In the genomic region with DNA sequence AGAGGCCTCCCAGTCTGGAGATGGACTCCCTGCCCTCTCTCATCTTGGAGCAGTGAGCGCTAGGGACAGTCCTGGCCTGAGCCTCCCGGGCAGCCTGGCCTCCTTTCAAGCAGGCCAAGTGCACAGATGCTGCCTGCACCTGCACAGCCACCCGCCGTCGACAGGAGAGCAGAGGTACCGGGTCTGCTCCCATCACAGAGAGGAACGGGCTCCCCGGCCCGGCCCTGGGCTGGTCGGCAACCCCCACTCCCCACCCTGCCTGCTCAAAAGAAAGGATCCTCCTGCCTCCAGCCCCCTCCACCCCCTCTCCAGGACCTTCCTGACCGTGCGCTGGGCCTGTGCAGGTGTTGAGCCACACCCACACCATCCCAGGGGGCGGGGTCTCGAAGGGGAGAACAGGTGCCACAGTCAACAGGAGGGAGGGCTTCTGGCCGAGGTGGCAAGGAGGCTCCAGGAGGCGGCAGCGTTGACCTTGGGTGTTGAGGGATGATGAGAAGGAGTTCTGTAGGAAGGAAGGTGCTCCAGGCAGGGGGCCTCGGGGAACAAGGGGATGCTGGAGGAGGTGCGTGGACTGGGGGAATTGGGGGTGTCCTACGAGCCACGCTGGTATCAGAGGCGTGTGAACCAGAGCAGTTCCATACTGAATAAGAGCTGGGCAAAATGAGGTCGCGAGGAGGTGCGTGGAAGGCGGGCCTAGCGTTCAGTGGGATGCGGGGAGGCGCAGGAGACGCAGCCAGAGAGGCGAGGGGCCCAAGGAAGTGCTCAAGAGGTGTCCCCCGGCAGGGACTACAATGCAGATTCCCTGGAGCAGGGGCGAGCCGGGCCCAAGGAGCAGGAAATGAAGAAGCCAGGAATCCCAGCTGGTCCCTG, we compare ENCODE assay signal across 8 cellular contexts. TPM values are rescaled to one million over a fixed set of nuclear protein-coding genes. Genes with fewer than 3 reads are reported as not detected.
DNase-seq lines count a peak whose midpoint lies in the region; ATAC-seq, FAIRE-seq and TF ChIP-seq lines count a peak whose summit lies in the region.

No MANE protein-coding gene starts in this region.

- H3F3A ChIP-seq in PC-9 (ENCODE audit: insufficient read depth, low read depth), result peaks cover 11% of the 10 kb centered on the region; the same call in 1 of the 2 replicates

- H3K4me1 ChIP-seq in A549 (peaks cover 21% of the 10 kb centered on the region), PC-9 (replicated peaks; ENCODE audit: insufficient read depth) (peaks cover 11% of the 10 kb centered on the region), fibroblast of lung (ENCODE audit: control insufficient read depth, extremely low read depth, insufficient read depth, low read length) (peaks cover 7% of the 10 kb centered on the region)

- peak in 1 of 2 experiments; percentile 41 for DNase-seq in A549 (ENCODE audit: low read depth in 1 of 2, low spot score in 1 of 2)
- DNase-seq in PC-9, result peak; percentile 58 to 73
- DNase-seq in fibroblast of lung (ENCODE audit: low read depth in 2 of 2), result no peak
- no peak for DNase-seq in posterior cingulate gyrus
- DNase-seq in NCI-H2081 treated with DMSO at 0.1 percent for 48 hours (lab: John Stamatoyannopoulos, UW), result no peak
- DNase-seq in amniotic stem cell (lab: John Stamatoyannopoulos, UW), result no peak

- no peak for FAIRE-seq in A549 (lab: Jason Lieb, UNC)

- no peaks in the 10 kb centered on the region for H3K9me2 ChIP-seq in PC-9 (ENCODE audit: insufficient read depth)

- TF ChIP-seq RAD21 in A549 (conservative IDR thresholded peaks at IDR 0.05 in 1 of 2, IDR thresholded peaks at IDR 0.05 in 1 of 2), result 0 out of 5 replicates have a peak, but pooled peaks of 1 of the 2 experiments have one; percentile 11

- H3K9me3 ChIP-seq in A549, result no peaks in the 10 kb centered on the region
- no peaks in the 10 kb centered on the region for H3K9me3 ChIP-seq in PC-9 (ENCODE audit: insufficient read depth, low read depth)
- H3K9me3 ChIP-seq in fibroblast of lung (ENCODE audit: control insufficient read depth, insufficient read depth, low read depth, low read length), result no peaks in the 10 kb centered on the region

- TF ChIP-seq CTCF in A549 (IDR thresholded peaks at IDR 0.05) (peak; percentile 17; the same call in 1 of the 3 replicates), PC-9 (conservative IDR thresholded peaks at IDR 0.05) (no peak; the same call in 1 of the 2 replicates), fibroblast of lung (conservative IDR thresholded peaks at IDR 0.05 in 1 of 2, IDR thresholded peaks at IDR 0.05 in 1 of 2; ENCODE audit: low read depth in 1 of 2, low read length in 2 of 2) (no peak)

- 46% methylated on average over 28 of the region's 34 CpGs for WGBS in A549 (ENCODE audit: missing lambda C conversion rate)

- no peaks in the 10 kb centered on the region for H3K9me3 Mint-ChIP-seq in stimulated activated memory B cell treated with anti-CD40 and anti-IgM and Interleukin-4, amounts not matched to agents 10 μg/mL and 1 μg/mL and 100 μg/mL, for 72 hours

- H3K27me3 Mint-ChIP-seq in stimulated activated memory B cell treated with anti-CD40 and anti-IgM and Interleukin-4, amounts not matched to agents 10 μg/mL and 1 μg/mL and 100 μg/mL, for 72 hours, result peaks cover 39% of the 10 kb centered on the region

- POLR2A ChIA-PET in A549 (lab: Yijun Ruan, JAX), result no interaction called here
- POLR2A ChIA-PET in PC-9 (lab: Charles Lee; ENCODE audit: unreplicated experiment), result interaction anchor here (0.6 to 0.7 kb wide), 5 partner anchors 21 to 359 kb away, joined by 3 to 14 read pairs (median 6); partner anchors contain the start of gene APRT

- no peak overlapping the region for H3K9ac ChIP-seq in fibroblast of lung (ENCODE audit: insufficient read depth, low read length)

- H3K4me1 Mint-ChIP-seq in stimulated activated memory B cell treated with anti-CD40 and anti-IgM and Interleukin-4, amounts not matched to agents 10 μg/mL and 1 μg/mL and 100 μg/mL, for 72 hours, result peaks cover 38% of the 10 kb centered on the region

- peak overlapping the region in 1 of 2 experiments; percentile 67; a peak in 2 of 6 replicates for H3K27ac ChIP-seq in A549
- no peak overlapping the region for H3K27ac ChIP-seq in PC-9
- H3K27ac ChIP-seq in fibroblast of lung (ENCODE audit: insufficient read depth, low read length), result no peak overlapping the region

- ATAC-seq in A549, result no peak; a peak in 1 of 6 replicates
- ATAC-seq in GM19467 (IDR thresholded peaks at IDR 0.05; ENCODE audit: unreplicated experiment), result peak; percentile 3
- ATAC-seq in stimulated activated memory B cell treated with anti-CD40 and anti-IgM and Interleukin-4, amounts not matched to agents 10 μg/mL and 1 μg/mL and 100 μg/mL, for 72 hours, result no peak

- no TSS peak for BruUV-seq in PC-9 (replicated peaks; lab: Mats Ljungman, UMichigan)

- no peak overlapping the region for H3K27ac Mint-ChIP-seq in stimulated activated memory B cell treated with anti-CD40 and anti-IgM and Interleukin-4, amounts not matched to agents 10 μg/mL and 1 μg/mL and 100 μg/mL, for 72 hours

- H3K4me3 ChIP-seq in A549, result peak overlapping the region; percentile 37; the same call in 2 of the 3 replicates
- H3K4me3 ChIP-seq in PC-9, result peak overlapping the region; percentile 46; the same call in 1 of the 2 replicates
- peak overlapping the region in 1 of 4 experiments; percentile 10 for H3K4me3 ChIP-seq in fibroblast of lung (replicated peaks in 1 of 4; ENCODE audit: control extremely low read depth in 1 of 4, insufficient read depth in 1 of 4, low read depth in 3 of 4, low read length in 4 of 4)

- H3K27me3 ChIP-seq in PC-9 (ENCODE audit: insufficient read depth, low read depth) (peaks cover 32% of the 10 kb centered on the region), fibroblast of lung (ENCODE audit: control insufficient read depth, insufficient read depth, low read length) (no peaks in the 10 kb centered on the region)

- H3K79me2 ChIP-seq in PC-9 (ENCODE audit: low read depth) (no peaks in the 10 kb centered on the region), fibroblast of lung (ENCODE audit: control insufficient read depth, insufficient read depth, low read length) (no peaks in the 10 kb centered on the region)

- intact Hi-C loops in PC-9 (cut with micrococcal nuclease; ENCODE audit: unreplicated experiment), result loop anchor here (1.0 to 10.0 kb wide), 2 partner anchors 46 to 716 kb away; partner anchors contain the start of gene ZFPM1
- intact Hi-C loops in posterior cingulate gyrus (cut with DNase I), result loop anchor here (10.0 kb wide), 1 partner anchor 536 kb away; the partner anchor contains the start of gene IL17C

- H3K4me2 ChIP-seq in A549 (peak overlapping the region; percentile 85), PC-9 (peak overlapping the region; percentile 75), fibroblast of lung (ENCODE audit: extremely low read depth, insufficient read depth, low read length) (peak overlapping the region; percentile 68)

- no peak for TF ChIP-seq POLR2A in A549 (IDR thresholded peaks at IDR 0.05; ENCODE audit: low read length)

- no peaks in the 10 kb centered on the region for H3K36me3 ChIP-seq in PC-9 (ENCODE audit: low read depth)
- no peaks in the 10 kb centered on the region for H3K36me3 ChIP-seq in fibroblast of lung (ENCODE audit: control insufficient read depth, insufficient read depth, low read length)

- H3K36me3 Mint-ChIP-seq in stimulated activated memory B cell treated with anti-CD40 and anti-IgM and Interleukin-4, amounts not matched to agents 10 μg/mL and 1 μg/mL and 100 μg/mL, for 72 hours, result no peaks in the 10 kb centered on the region

- H4K20me1 ChIP-seq in PC-9 (ENCODE audit: insufficient read depth) (no peaks in the 10 kb centered on the region; the same call in 1 of the 2 replicates), fibroblast of lung (ENCODE audit: control insufficient read depth, extremely low read depth, insufficient read depth, low read length) (no peaks in the 10 kb centered on the region)

- CTCF ChIA-PET in A549 (lab: Yijun Ruan, JAX), result interaction anchor here (0.6 to 1.8 kb wide), 4 partner anchors 230 to 433 kb away, joined by 3 to 6 read pairs (median 4); partner anchors contain the start of gene APRT
- CTCF ChIA-PET in PC-9 (lab: Charles Lee), result interaction anchor here (0.6 kb wide), 1 partner anchor 705 kb away, joined by 14 read pairs; no protein-coding TSS in a partner anchor

- peak overlapping the region; percentile 68 for H3K4me3 Mint-ChIP-seq in stimulated activated memory B cell treated with anti-CD40 and anti-IgM and Interleukin-4, amounts not matched to agents 10 μg/mL and 1 μg/mL and 100 μg/mL, for 72 hours

- no peak overlapping the region for H2AFZ ChIP-seq in PC-9
- no peak overlapping the region for H2AFZ ChIP-seq in fibroblast of lung (ENCODE audit: low read length)

- TF ChIP-seq EP300 in A549 (IDR thresholded peaks at IDR 0.05), result no peak

RNA-seq across cellular contexts. Expression of gene CDH15, which starts 1.0 kb away (rescaled TPM):
- polyA plus RNA-seq in A549 (2011; rRNA removed) (0.05 TPM in 1 of 2 replicates, not detected in the other), A549 (2017; fragmentation: RNase III; extraction: RNeasy Plus Mini Kit Qiagen cat#74134 plus additional on column Dnase treatment) (0.03 to 0.09 TPM (median 0.08 TPM) in 3 replicates), fibroblast of lung (0.10 and 0.14 TPM in 2 replicates)
- 0.03 TPM in 2 replicates for polyA plus RNA-seq in A549 (2012; cell fraction: cytosol; rRNA removed)
- 0.11 and 0.12 TPM in 2 replicates for polyA plus RNA-seq in A549 (2012; cell fraction: nucleus; rRNA removed)
- polyA minus RNA-seq in A549 (2011; rRNA and poly(A)+ RNA removed), result not detected in 2 replicates
- total RNA-seq in PC-9 (2021) (not detected in 2 replicates), fibroblast of lung (0.26 and 0.99 TPM in 2 replicates)
- polyA plus RNA-seq in fibroblast of lung (2012), result 0.23 and 0.24 TPM in 2 replicates
- 0.08 and 0.11 TPM in 2 replicates for polyA minus RNA-seq in fibroblast of lung (ENCODE audit: low replicate concordance)

RNA-seq across cellular contexts. Expression of gene SLC22A31, which starts 29.8 kb away (rescaled TPM):
- polyA plus RNA-seq in A549 (2011; rRNA removed) (0.36 and 0.42 TPM in 2 replicates), A549 (2017; fragmentation: RNase III; extraction: RNeasy Plus Mini Kit Qiagen cat#74134 plus additional on column Dnase treatment) (0.77 to 1.1 TPM (median 0.98 TPM) in 3 replicates), fibroblast of lung (0.24 TPM in 1 of 2 replicates, not detected in the other)
- 0.67 and 1.2 TPM in 2 replicates for polyA plus RNA-seq in A549 (2012; cell fraction: cytosol; rRNA removed)
- 15.1 and 16.4 TPM in 2 replicates for polyA plus RNA-seq in A549 (2012; cell fraction: nucleus; rRNA removed)
- polyA minus RNA-seq in A549 (2011; rRNA and poly(A)+ RNA removed), result 0.15 TPM in 1 of 2 replicates, not detected in the other
- total RNA-seq in PC-9 (2021) (2.5 and 5.4 TPM in 2 replicates), fibroblast of lung (0.17 and 0.26 TPM in 2 replicates)
- polyA plus RNA-seq in fibroblast of lung (2012), result 0.10 and 0.28 TPM in 2 replicates
- not detected in 2 replicates for polyA minus RNA-seq in fibroblast of lung (ENCODE audit: low replicate concordance)

RNA-seq across cellular contexts. Expression of gene ZNF778, which starts 46.9 kb away (rescaled TPM):
- polyA plus RNA-seq in A549 (2011; rRNA removed) (9.5 and 10.5 TPM in 2 replicates), A549 (2017; fragmentation: RNase III; extraction: RNeasy Plus Mini Kit Qiagen cat#74134 plus additional on column Dnase treatment) (5.8 to 7.0 TPM (median 7.0 TPM) in 3 replicates), fibroblast of lung (4.3 and 4.9 TPM in 2 replicates)
- 3.9 and 4.5 TPM in 2 replicates for polyA plus RNA-seq in A549 (2012; cell fraction: cytosol; rRNA removed)
- polyA plus RNA-seq in A549 (2012; cell fraction: nucleus; rRNA removed), result 2.6 and 3.2 TPM in 2 replicates
- polyA minus RNA-seq in A549 (2011; rRNA and poly(A)+ RNA removed), result 11.7 and 12.7 TPM in 2 replicates
- total RNA-seq in PC-9 (2021) (9.5 and 15.7 TPM in 2 replicates), fibroblast of lung (7.4 and 9.4 TPM in 2 replicates)
- 3.2 and 3.6 TPM in 2 replicates for polyA plus RNA-seq in fibroblast of lung (2012)
- polyA minus RNA-seq in fibroblast of lung (ENCODE audit: low replicate concordance), result 8.4 and 9.2 TPM in 2 replicates

Comparison
In these comparisons a context has a peak if more than half of its experiments do, and no peak if none do; other contexts are left out.
1. DNase-seq: peak in PC-9 (2 of 2); none in fibroblast of lung (0 of 2), posterior cingulate gyrus (0 of 10), NCI-H2081 treated with DMSO at 0.1 percent for 48 hours (single experiment) and amniotic stem cell (single experiment).
2. Peak in every context shown above with its lines, with median percentiles within 50 percentile points of each other: H3K4me2 ChIP-seq.